ENCODE assay signal across 8 cellular contexts in genomic region chr19:3687774-3688706, GRCh38. TPM values are rescaled to one million over a fixed set of nuclear protein-coding genes. Genes with fewer than 3 reads are reported as not detected.
DNase-seq lines count a peak whose midpoint lies in the region; ATAC-seq lines count a peak whose summit lies in the region.

No MANE protein-coding gene starts in this region.

- H3K4me3 Mint-ChIP-seq in activated CD4-positive, alpha-beta T cell treated with anti-CD3 and anti-CD28 coated beads, Interleukin-2, amount 10 ng/mL, durations not matched to agents 24 days and 14 days, result peak overlapping the region; percentile 77

- peak; percentile 81 for DNase-seq in activated CD4-positive, alpha-beta T cell treated with anti-CD3 and anti-CD28 coated beads, Interleukin-2, amount 10 ng/mL, durations not matched to agents 24 days and 14 days
- DNase-seq in germinal center (ENCODE audit: low spot score), result peak; percentile 43
- peak; percentile 21 for DNase-seq in stimulated activated CD4-positive, alpha-beta T cell treated with anti-CD3 and anti-CD28 coated beads, Interleukin-12 subunit alpha, Interleukin-12 subunit beta, amount 100 ng/mL, for 4 hours
- DNase-seq in NCI-H774 (lab: John Stamatoyannopoulos, UW), result no peak

- intact Hi-C loops in activated CD4-positive, alpha-beta T cell treated with anti-CD3 and anti-CD28 coated beads, Interleukin-2, amount 10 ng/mL, durations not matched to agents 24 days and 14 days (cut with micrococcal nuclease), result loop anchor here (1.0 kb wide), 1 partner anchor 11 kb away; no protein-coding TSS in a partner anchor

- no peak overlapping the region for H3K27ac Mint-ChIP-seq in activated CD4-positive, alpha-beta T cell treated with anti-CD3 and anti-CD28 coated beads, Interleukin-2, amount 10 ng/mL, durations not matched to agents 24 days and 14 days

- peaks cover 33% of the 10 kb centered on the region for H3K36me3 Mint-ChIP-seq in activated CD4-positive, alpha-beta T cell treated with anti-CD3 and anti-CD28 coated beads, Interleukin-2, amount 10 ng/mL, durations not matched to agents 24 days and 14 days (ENCODE audit: low read depth)

- ATAC-seq in GM21529 (IDR thresholded peaks at IDR 0.05; ENCODE audit: unreplicated experiment) (peak; percentile 39), GM21423 (IDR thresholded peaks at IDR 0.05; ENCODE audit: unreplicated experiment) (no peak), GM19397 (IDR thresholded peaks at IDR 0.05; ENCODE audit: unreplicated experiment) (no peak), GM18909 (IDR thresholded peaks at IDR 0.05; ENCODE audit: poor library complexity, unreplicated experiment) (no peak)

- peaks cover 4% of the 10 kb centered on the region for H3K9me3 Mint-ChIP-seq in activated CD4-positive, alpha-beta T cell treated with anti-CD3 and anti-CD28 coated beads, Interleukin-2, amount 10 ng/mL, durations not matched to agents 24 days and 14 days

- H3K4me1 Mint-ChIP-seq in activated CD4-positive, alpha-beta T cell treated with anti-CD3 and anti-CD28 coated beads, Interleukin-2, amount 10 ng/mL, durations not matched to agents 24 days and 14 days, result peaks cover 38% of the 10 kb centered on the region

- H3K27me3 Mint-ChIP-seq in activated CD4-positive, alpha-beta T cell treated with anti-CD3 and anti-CD28 coated beads, Interleukin-2, amount 10 ng/mL, durations not matched to agents 24 days and 14 days, result no peaks in the 10 kb centered on the region

RNA-seq across cellular contexts. Expression of gene PIP5K1C, which starts 12.2 kb away (rescaled TPM):
- 21.4 and 22.5 TPM in 2 replicates for total RNA-seq in activated CD4-positive, alpha-beta T cell treated with anti-CD3 and anti-CD28 coated beads, Interleukin-2, amount 10 ng/mL, durations not matched to agents 24 days and 14 days

RNA-seq across cellular contexts. Expression of gene TJP3, which starts 20.1 kb away (rescaled TPM):
- total RNA-seq in activated CD4-positive, alpha-beta T cell treated with anti-CD3 and anti-CD28 coated beads, Interleukin-2, amount 10 ng/mL, durations not matched to agents 24 days and 14 days, result 0.09 TPM in 1 of 2 replicates, not detected in the other
